1 cellular context compared by ENCODE assay signal in genomic region chrX:115560211-115560977, GRCh38.
TF ChIP-seq lines count a peak whose summit lies in the region.

No MANE protein-coding gene starts in this region.

TF ChIP-seq in A549, 52 proteins besides CTCF, POLR2A, EP300 and RAD21 (continued from another document):
- TF ChIP-seq REST (IDR thresholded peaks at IDR 0.05) (no peak), TFCP2L1 (CRISPR knock-in tag; IDR thresholded peaks at IDR 0.05) (no peak; the same call in 1 of the 2 replicates), HOXB5 (CRISPR knock-in tag; IDR thresholded peaks at IDR 0.05) (no peak), MAZ (IDR thresholded peaks at IDR 0.05; ENCODE audit: borderline replicate concordance, low read depth, low read length) (no peak), KDM5A (IDR thresholded peaks at IDR 0.05) (no peak), RARB (CRISPR knock-in tag; IDR thresholded peaks at IDR 0.05) (no peak), NFE2L2 (conservative IDR thresholded peaks at IDR 0.05; ENCODE audit: low read length) (no peak), HDAC2 (IDR thresholded peaks at IDR 0.05) (no peak), BCL3 (IDR thresholded peaks at IDR 0.05) (no peak), ATOH8 (CRISPR knock-in tag; IDR thresholded peaks at IDR 0.05; ENCODE audit: low read depth) (no peak), BHLHE40 (IDR thresholded peaks at IDR 0.05; ENCODE audit: low read depth, low read length) (no peak), MYC (IDR thresholded peaks at IDR 0.05; ENCODE audit: borderline replicate concordance, low read length) (no peak), ELK1 (IDR thresholded peaks at IDR 0.05; ENCODE audit: low read depth, low read length) (no peak), NR3C1 (IDR thresholded peaks at IDR 0.05) (no peak)
TF ChIP-seq in A549: peak in this region for 7.
